ENCODE assay signal across 40 cellular contexts in the genomic region with DNA sequence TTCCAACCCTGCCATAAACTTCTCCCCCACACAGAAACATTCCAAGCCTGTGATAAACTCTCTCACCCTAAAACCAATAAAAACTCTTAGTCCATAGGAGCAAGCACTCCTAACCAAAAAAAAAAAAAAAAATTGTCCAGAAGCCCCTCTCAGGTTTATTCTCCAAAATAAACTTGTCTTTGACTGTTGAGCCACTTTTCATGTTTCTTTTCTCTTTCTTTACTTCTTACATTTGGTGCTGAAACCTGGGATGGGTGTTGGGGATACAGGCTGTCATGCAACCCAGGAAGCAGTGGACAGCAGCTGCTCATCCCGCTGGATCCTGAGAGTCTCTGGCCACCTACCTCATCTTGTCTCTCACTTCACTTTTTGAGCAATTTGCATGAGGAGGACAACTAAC.
"Had no signal": no experiment of that assay in that cellular context is flagged by ENCODE, and none has a peak within 500 bp of the region (broad histone marks: within the 10 kb centered on the region; RNA-seq: fewer than 3 reads in every experiment).

No MANE protein-coding gene starts in this region.

- H3K9me3 ChIP-seq: body of pancreas, Peyer's patch had no signal

- H3K4me3 ChIP-seq: ascending aorta, body of pancreas, Peyer's patch had no signal

- H3K4me1 ChIP-seq: ascending aorta, body of pancreas, Peyer's patch had no signal

- H3K27me3 ChIP-seq: ascending aorta, body of pancreas, Peyer's patch had no signal

- H3K27ac Mint-ChIP-seq: activated B cell treated with CpG ODN at 0.5 μM for 24 hours; activated CD4-positive, alpha-beta memory T cell treated with anti-CD3 and anti-CD28 coated beads for 36 hours; activated CD8-positive, alpha-beta memory T cell treated with anti-CD3 and anti-CD28 coated beads, Interleukin-2, amount 10 ng/mL, durations not matched to agents 7 days and 5 days; activated naive CD4-positive, alpha-beta T cell treated with anti-CD3 and anti-CD28 coated beads, Interleukin-2, amount 50 U/mL, for 24 hours; activated naive CD8-positive, alpha-beta T cell treated with anti-CD3 and anti-CD28 coated beads, Interleukin-2, amount 10 ng/mL, durations not matched to agents 7 days and 5 days; activated T-cell treated with anti-CD3 and anti-CD28 coated beads, Interleukin-2, amount 50 U/mL, for 72 hours; activated T-helper 17 cell treated with anti-CD3 and anti-CD28 coated beads, Interleukin-2, amount 50 U/mL, for 72 hours had no signal

- DNase-seq: activated B cell treated with CpG ODN at 0.5 μM for 24 hours; activated CD4-positive, alpha-beta memory T cell treated with anti-CD3 and anti-CD28 coated beads for 36 hours; activated CD4-positive, alpha-beta T cell treated with anti-CD3 and anti-CD28 coated beads for 4 hours; activated CD4-positive, alpha-beta T cell treated with anti-CD3 and anti-CD28 coated beads, Interleukin-2, amount 50 U/mL, for 1 hour; activated CD4-positive, CD25-positive, alpha-beta regulatory T cell treated with anti-CD3 and anti-CD28 coated beads, Interleukin-2, amount 50 U/mL, for 72 hours; activated CD8-positive, alpha-beta memory T cell treated with anti-CD3 and anti-CD28 coated beads for 24 hours; activated CD8-positive, alpha-beta memory T cell treated with anti-CD3 and anti-CD28 coated beads, Interleukin-2, amount 10 ng/mL, durations not matched to agents 7 days and 5 days; activated CD8-positive, alpha-beta memory T cell treated with anti-CD3 and anti-CD28 coated beads, Interleukin-2, amount 50 U/mL, for 48 hours; activated effector memory CD4-positive, alpha-beta T cell treated with anti-CD3 and anti-CD28 coated beads, Interleukin-2, amount 50 U/mL, for 16 hours; activated naive CD4-positive, alpha-beta T cell; activated naive CD8-positive, alpha-beta T cell treated with anti-CD3 and anti-CD28 coated beads, Interleukin-2, amount 10 ng/mL, durations not matched to agents 7 days and 5 days; activated T-cell treated with anti-CD3 and anti-CD28 coated beads, Interleukin-2, amount 50 U/mL, for 72 hours; amygdala; body of pancreas; caudate nucleus; Kasumi-1; NCI-H1092 treated with DMSO at 0.1 percent for 48 hours; NCI-H1417; NCI-H146; NCI-H187; NCI-H2029 treated with DMSO at 0.1 percent for 48 hours; NCI-H2107; NCI-H2171; NCI-H510A; NCI-H526; NCI-H748 treated with DMSO at 0.1 percent for 48 hours; NK-92 treated with Interleukin-12 subunit alpha and Interleukin-12 subunit beta, amount 100 ng/mL, for 24 hours; PC-3; Peyer's patch; SIG-M5; SW 1271; T-helper 1 cell; T-helper 2 cell; T-helper 9 cell had no signal

- H3K27me3 Mint-ChIP-seq: activated B cell treated with CpG ODN at 0.5 μM for 24 hours; activated CD4-positive, alpha-beta memory T cell treated with anti-CD3 and anti-CD28 coated beads for 36 hours; activated CD8-positive, alpha-beta memory T cell treated with anti-CD3 and anti-CD28 coated beads, Interleukin-2, amount 10 ng/mL, durations not matched to agents 7 days and 5 days; activated naive CD4-positive, alpha-beta T cell treated with anti-CD3 and anti-CD28 coated beads, Interleukin-2, amount 50 U/mL, for 24 hours; activated naive CD8-positive, alpha-beta T cell treated with anti-CD3 and anti-CD28 coated beads, Interleukin-2, amount 10 ng/mL, durations not matched to agents 7 days and 5 days; activated T-helper 17 cell treated with anti-CD3 and anti-CD28 coated beads, Interleukin-2, amount 50 U/mL, for 72 hours had no signal

- H3K4me3 Mint-ChIP-seq: activated B cell treated with CpG ODN at 0.5 μM for 24 hours; activated CD4-positive, alpha-beta memory T cell treated with anti-CD3 and anti-CD28 coated beads for 36 hours; activated CD8-positive, alpha-beta memory T cell treated with anti-CD3 and anti-CD28 coated beads, Interleukin-2, amount 10 ng/mL, durations not matched to agents 7 days and 5 days; activated naive CD4-positive, alpha-beta T cell treated with anti-CD3 and anti-CD28 coated beads, Interleukin-2, amount 50 U/mL, for 24 hours; activated naive CD8-positive, alpha-beta T cell treated with anti-CD3 and anti-CD28 coated beads, Interleukin-2, amount 10 ng/mL, durations not matched to agents 7 days and 5 days; activated T-cell treated with anti-CD3 and anti-CD28 coated beads, Interleukin-2, amount 50 U/mL, for 72 hours; activated T-helper 17 cell treated with anti-CD3 and anti-CD28 coated beads, Interleukin-2, amount 50 U/mL, for 72 hours had no signal

- H3K27ac ChIP-seq: ascending aorta, body of pancreas, Peyer's patch, RWPE1, VCaP had no signal

- ATAC-seq: activated CD8-positive, alpha-beta memory T cell treated with anti-CD3 and anti-CD28 coated beads, Interleukin-2, amount 10 ng/mL, durations not matched to agents 7 days and 5 days; activated T-cell treated with anti-CD3 and anti-CD28 coated beads, Interleukin-2, amount 50 U/mL, for 72 hours; activated T-helper 17 cell treated with anti-CD3 and anti-CD28 coated beads, Interleukin-2, amount 50 U/mL, for 72 hours; body of pancreas; PC-3; Right ventricle myocardium inferior had no signal
